ENCODE assay signal across 1 cellular context in the genomic region with DNA sequence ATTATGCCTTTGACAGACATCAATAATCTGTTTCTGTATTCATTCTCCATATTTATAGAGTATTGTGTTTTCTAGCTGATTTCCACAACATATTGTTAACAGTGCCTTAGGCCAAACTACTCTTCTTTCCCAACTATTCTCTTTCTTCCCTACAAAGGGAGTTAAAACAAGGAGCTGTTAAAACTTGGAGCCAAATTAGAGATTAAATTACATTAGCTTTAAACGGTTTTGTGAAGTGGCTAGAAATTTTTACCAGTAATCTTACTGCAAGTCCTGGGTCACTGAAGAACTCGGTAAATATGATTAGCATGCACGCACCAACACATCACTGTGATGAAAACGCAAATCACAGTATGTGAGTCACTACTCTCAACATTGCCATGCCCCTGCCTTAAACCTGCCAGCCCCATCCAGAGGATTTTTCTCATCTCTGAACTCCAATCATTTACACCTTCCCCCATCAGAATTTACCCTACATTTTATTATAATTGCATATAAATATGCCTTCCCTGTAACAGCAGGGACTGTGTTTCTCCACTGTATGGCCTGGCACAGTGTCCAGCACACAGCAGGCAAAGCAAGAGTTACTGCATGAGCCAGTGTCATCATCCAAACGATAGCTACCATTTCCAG.
A peak's percentile ranks its signal among the peaks of the same experiment; 100 is the strongest.
TF ChIP-seq lines count a peak whose summit lies in the region.

No MANE protein-coding gene starts in this region.

TF ChIP-seq in HEK293, 187 proteins besides CTCF, POLR2A, EP300 and RAD21 (continued from another document):
- TF ChIP-seq TSHZ1 (tag by site-specific recombination; IDR thresholded peaks at IDR 0.05; ENCODE audit: borderline replicate concordance) = no peak
- peak; percentile 59 for TF ChIP-seq ZNF600 (tag by site-specific recombination; IDR thresholded peaks at IDR 0.05)
